1 cellular context compared by ENCODE assay signal in the genomic region with DNA sequence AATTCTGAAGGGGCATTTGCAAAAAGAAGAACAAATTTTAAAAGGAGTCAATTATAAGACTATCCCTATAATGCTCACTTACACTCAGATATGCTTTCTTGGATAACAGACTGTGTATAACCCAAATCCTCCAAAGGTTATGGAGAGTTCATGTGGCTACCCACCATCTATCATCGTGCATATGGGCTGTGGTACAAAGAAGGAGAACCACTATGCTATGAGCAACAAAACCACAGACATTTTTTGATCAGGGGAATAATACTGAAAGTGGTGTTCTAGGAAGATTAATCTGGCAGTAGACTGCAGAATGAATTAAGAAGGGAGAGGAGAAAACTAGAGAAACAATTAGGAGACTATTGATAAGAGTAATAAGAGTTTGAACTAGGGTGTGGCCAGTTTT.
TF ChIP-seq lines count a peak whose summit lies in the region.

No MANE protein-coding gene starts in this region.

TF ChIP-seq in GM12878, 131 proteins besides CTCF, POLR2A, EP300 and RAD21:
- no peak for TF ChIP-seq ESRRA (IDR thresholded peaks at IDR 0.05; ENCODE audit: low read length)
- TF ChIP-seq TARDBP (IDR thresholded peaks at IDR 0.05; ENCODE audit: borderline replicate concordance), result no peak
- no peak for TF ChIP-seq SMAD1 (IDR thresholded peaks at IDR 0.05; ENCODE audit: low read depth, partially characterized antibody)
- TF ChIP-seq BACH1 (IDR thresholded peaks at IDR 0.05; ENCODE audit: borderline replicate concordance), result 0 out of 2 replicates have a peak, but pooled peaks have one; percentile 4
- TF ChIP-seq RUNX3 (IDR thresholded peaks at IDR 0.05; ENCODE audit: low read length), result peak; percentile 73
- 0 out of 2 replicates have a peak, but pooled peaks have one; percentile 26 for TF ChIP-seq POLR2AphosphoS5 (IDR thresholded peaks at IDR 0.05; ENCODE audit: low read length)
- TF ChIP-seq TBL1XR1 (IDR thresholded peaks at IDR 0.05; ENCODE audit: low read depth, low read length), result no peak
- TF ChIP-seq HDAC2 (IDR thresholded peaks at IDR 0.05), result no peak
- no peak for TF ChIP-seq CBFB (IDR thresholded peaks at IDR 0.05; ENCODE audit: low read depth)
- no peak for TF ChIP-seq RB1 (IDR thresholded peaks at IDR 0.05; ENCODE audit: borderline replicate concordance)
- no peak for TF ChIP-seq ZNF622 (IDR thresholded peaks at IDR 0.05)
- TF ChIP-seq STAT3 (IDR thresholded peaks at IDR 0.05; ENCODE audit: low read depth, low read length), result no peak
TF ChIP-seq in GM12878: peak in this region for 3.
